Comparison of ENCODE assay signal across 21 cellular contexts in genomic region chr9:91048739-91049138, GRCh38.
A peak's percentile ranks its signal among the peaks of the same experiment; 100 is the strongest.
DNase-seq lines count a peak whose midpoint lies in the region; ATAC-seq lines count a peak whose summit lies in the region.
"Had no signal": no experiment of that assay in that cellular context is flagged by ENCODE, and none has a peak within 500 bp of the region (broad histone marks: within the 10 kb centered on the region; RNA-seq: fewer than 3 reads in every experiment).

No MANE protein-coding gene starts in this region.

- H3K9ac ChIP-seq in GM23248, result no peak overlapping the region; the same call in 1 of the 2 replicates
- H3K9ac ChIP-seq: SK-N-SH had no signal

- in situ Hi-C loops in GM23248 (cut with MboI), result no loop called here

- 0 out of 2 replicates have a peak overlapping the region, but pooled peaks have one; percentile 58 for H2AFZ ChIP-seq in GM23248

- H3K27me3 Mint-ChIP-seq in activated CD8-positive, alpha-beta T cell treated with anti-CD3 and anti-CD28 coated beads, Interleukin-2, amount 10 ng/mL, durations not matched to agents 7 days and 5 days (ENCODE audit: low read depth), result peaks cover 5% of the 10 kb centered on the region

- H4K20me1 ChIP-seq in GM23248 (ENCODE audit: insufficient read depth), result no peaks in the 10 kb centered on the region

- H3K36me3 ChIP-seq in GM23248 (ENCODE audit: low read depth) (no peaks in the 10 kb centered on the region), mesodermal cell (ENCODE audit: control insufficient read depth, insufficient read depth, low read length) (no peaks in the 10 kb centered on the region)

- H3K27ac ChIP-seq in GM23248, result peak overlapping the region; percentile 65
- peak overlapping the region; percentile 82 for H3K27ac ChIP-seq in mesodermal cell (ENCODE audit: low read depth, low read length, severe bottlenecking)
- no peak overlapping the region for H3K27ac ChIP-seq in substantia nigra (ENCODE audit: low read depth, low read length, poor library complexity, severe bottlenecking)
- H3K27ac ChIP-seq: PC-9 had no signal

- H3K9me3 ChIP-seq in GM23248 (ENCODE audit: low read depth) (no peaks in the 10 kb centered on the region), mesodermal cell (ENCODE audit: control insufficient read depth, low read length) (no peaks in the 10 kb centered on the region)
- H3K9me3 ChIP-seq: SK-N-SH had no signal

- H3K4me3 Mint-ChIP-seq in activated CD8-positive, alpha-beta T cell treated with anti-CD3 and anti-CD28 coated beads, Interleukin-2, amount 10 ng/mL, durations not matched to agents 7 days and 5 days, result no peak overlapping the region
- H3K4me3 Mint-ChIP-seq: nephron had no signal

- H3K27ac Mint-ChIP-seq in activated CD8-positive, alpha-beta T cell treated with anti-CD3 and anti-CD28 coated beads, Interleukin-2, amount 10 ng/mL, durations not matched to agents 7 days and 5 days, result peak overlapping the region; percentile 84
- H3K27ac Mint-ChIP-seq: progenitor cell of endocrine pancreas had no signal

- H3K4me2 ChIP-seq in GM23248 (ENCODE audit: unreplicated experiment), result no peak overlapping the region

- CTCF ChIA-PET in activated CD8-positive, alpha-beta T cell treated with anti-CD3 and anti-CD28 coated beads, Interleukin-2, amount 10 ng/mL, durations not matched to agents 7 days and 5 days (lab: Charles Lee), result interaction anchor here (0.8 to 1.4 kb wide), 4 partner anchors 13 to 377 kb away, joined by 3 to 5 read pairs (median 4); no protein-coding TSS in a partner anchor

- no peak overlapping the region for H3K4me3 ChIP-seq in GM23248
- no peak overlapping the region for H3K4me3 ChIP-seq in mesodermal cell (ENCODE audit: extremely low read depth, insufficient read depth, low read length, poor library complexity, severe bottlenecking)
- H3K4me3 ChIP-seq: PC-9 had no signal

- H3K27me3 ChIP-seq in GM23248 (replicated peaks; ENCODE audit: insufficient read depth), result no peaks in the 10 kb centered on the region

- 53 to 56% methylated on average over 2 of the region's 2 CpGs for WGBS in GM23248 (ENCODE audit: low coverage in 1 of 2, low lambda C conversion rate in 2 of 2, missing lambda C conversion rate in 2 of 2), 2 experiments
- WGBS in mesodermal cell (ENCODE audit: insufficient coverage in 2 of 2), 2 experiments, result no CpG with 5 or more reads among the region's 2 CpGs

- POLR2A ChIA-PET in activated CD8-positive, alpha-beta T cell treated with anti-CD3 and anti-CD28 coated beads, Interleukin-2, amount 10 ng/mL, durations not matched to agents 7 days and 5 days (lab: Charles Lee), result interaction anchor here (1.4 kb wide), 1 partner anchor 22 kb away, joined by 4 read pairs; no protein-coding TSS in a partner anchor

- peaks cover 10% of the 10 kb centered on the region for H3K36me3 Mint-ChIP-seq in activated CD8-positive, alpha-beta T cell treated with anti-CD3 and anti-CD28 coated beads, Interleukin-2, amount 10 ng/mL, durations not matched to agents 7 days and 5 days (ENCODE audit: low read depth)
- H3K36me3 Mint-ChIP-seq: CD4-positive, alpha-beta memory T cell had no signal

- peak; percentile 49 for DNase-seq in activated CD8-positive, alpha-beta memory T cell treated with anti-CD3 and anti-CD28 coated beads for 24 hours
- no peak for DNase-seq in activated CD8-positive, alpha-beta memory T cell treated with anti-CD3 and anti-CD28 coated beads, Interleukin-2, amount 50 U/mL, for 4 hours
- DNase-seq in GM23248 (no peak), substantia nigra (lab: John Stamatoyannopoulos, UW) (no peak), glomerular visceral epithelial cell (ENCODE audit: extremely low spot score) (no peak)
- no peak for DNase-seq in activated CD8-positive, alpha-beta T cell treated with anti-CD3 and anti-CD28 coated beads, Interleukin-2, amount 10 ng/mL, durations not matched to agents 7 days and 5 days
- DNase-seq: activated CD4-positive, CD25-positive, alpha-beta regulatory T cell treated with anti-CD3 and anti-CD28 coated beads, Interleukin-2, amount 50 U/mL, for 72 hours; anterior cingulate cortex; CD4-positive, alpha-beta memory T cell; NCI-H1417 treated with DMSO at 0.1 percent for 48 hours; NCI-H2171 treated with DMSO at 0.1 percent for 48 hours; NCI-H774; PC-9; SK-N-SH; small intestine; stimulated activated CD4-positive, alpha-beta T cell treated with anti-CD3 and anti-CD28 coated beads, Interleukin-4, amount 100 ng/mL, for 4 hours had no signal

- no peaks in the 10 kb centered on the region for H3K79me2 ChIP-seq in GM23248 (ENCODE audit: insufficient read depth)

- peaks cover 22% of the 10 kb centered on the region for H3K4me1 ChIP-seq in GM23248 (ENCODE audit: insufficient read depth)
- peaks cover 28% of the 10 kb centered on the region for H3K4me1 ChIP-seq in mesodermal cell (ENCODE audit: control insufficient read depth, insufficient read depth, low read length, poor library complexity, severe bottlenecking)

- H3K4me1 Mint-ChIP-seq in activated CD8-positive, alpha-beta T cell treated with anti-CD3 and anti-CD28 coated beads, Interleukin-2, amount 10 ng/mL, durations not matched to agents 7 days and 5 days (ENCODE audit: low read depth), result peaks cover 52% of the 10 kb centered on the region

- peaks cover 21% of the 10 kb centered on the region for H3F3A ChIP-seq in GM23248 (ENCODE audit: insufficient read depth)

- H3K9me3 Mint-ChIP-seq in activated CD8-positive, alpha-beta T cell treated with anti-CD3 and anti-CD28 coated beads, Interleukin-2, amount 10 ng/mL, durations not matched to agents 7 days and 5 days (ENCODE audit: insufficient read depth), result no peaks in the 10 kb centered on the region
- H3K9me3 Mint-ChIP-seq: CD4-positive, alpha-beta memory T cell; central memory CD8-positive, alpha-beta T cell had no signal

- no peaks in the 10 kb centered on the region for H3K9me2 ChIP-seq in GM23248 (ENCODE audit: insufficient read depth)
- H3K9me2 ChIP-seq: SK-N-SH had no signal

- no peak for ATAC-seq in activated CD8-positive, alpha-beta T cell treated with anti-CD3 and anti-CD28 coated beads, Interleukin-2, amount 10 ng/mL, durations not matched to agents 7 days and 5 days
- ATAC-seq in HG03039 (IDR thresholded peaks at IDR 0.05; ENCODE audit: unreplicated experiment), result no peak
